ENCODE assay signal across 1 cellular context in genomic region chr17:55301521-55302406, GRCh38.
A peak's percentile ranks its signal among the peaks of the same experiment; 100 is the strongest.
TF ChIP-seq lines count a peak whose summit lies in the region.

No MANE protein-coding gene starts in this region.

TF ChIP-seq in HepG2, 621 proteins besides CTCF, POLR2A, EP300 and RAD21 (continued from another document and continues in another):
- TF ChIP-seq CREBL2 (CRISPR knock-in tag; IDR thresholded peaks at IDR 0.05; ENCODE audit: borderline replicate concordance), result no peak
- TF ChIP-seq ZNF12 (CRISPR knock-in tag; IDR thresholded peaks at IDR 0.05), result no peak; the same call in 1 of the 2 replicates
- no peak for TF ChIP-seq EEA1 (CRISPR knock-in tag; IDR thresholded peaks at IDR 0.05; ENCODE audit: borderline replicate concordance)
- TF ChIP-seq RFX5 (IDR thresholded peaks at IDR 0.05; ENCODE audit: low read depth, low read length), result no peak
- no peak for TF ChIP-seq TRIM22 (IDR thresholded peaks at IDR 0.05)
- TF ChIP-seq ZNF629 (CRISPR knock-in tag; conservative IDR thresholded peaks at IDR 0.05), result peak; percentile 40; the same call in 1 of the 2 replicates
- peak; percentile 72 for TF ChIP-seq FOXK2 (IDR thresholded peaks at IDR 0.05)
- TF ChIP-seq HDAC6 (IDR thresholded peaks at IDR 0.05; ENCODE audit: low read depth, low read length), result no peak
- TF ChIP-seq ZNF607 (CRISPR knock-in tag; IDR thresholded peaks at IDR 0.05; ENCODE audit: borderline replicate concordance), result no peak; the same call in 1 of the 2 replicates
- peak; percentile 64; the same call in 1 of the 2 replicates for TF ChIP-seq PAF1 (CRISPR knock-in tag; IDR thresholded peaks at IDR 0.05)
- no peak; the same call in 1 of the 2 replicates for TF ChIP-seq EED (CRISPR knock-in tag; IDR thresholded peaks at IDR 0.05)
- no peak for TF ChIP-seq ZNF776 (CRISPR knock-in tag; IDR thresholded peaks at IDR 0.05)
- TF ChIP-seq TAF15 (IDR thresholded peaks at IDR 0.05; ENCODE audit: low read depth, low read length, poor library complexity, severe bottlenecking), result no peak
- peak; percentile 64; the same call in 1 of the 2 replicates for TF ChIP-seq ZNF503 (CRISPR knock-in tag; IDR thresholded peaks at IDR 0.05)
- no peak for TF ChIP-seq RAD51 (IDR thresholded peaks at IDR 0.05; ENCODE audit: borderline replicate concordance)
- TF ChIP-seq CENPBD1 (CRISPR knock-in tag; IDR thresholded peaks at IDR 0.05; ENCODE audit: borderline replicate concordance, low read depth), result no peak
- TF ChIP-seq SMAD1 (CRISPR knock-in tag; IDR thresholded peaks at IDR 0.05; ENCODE audit: borderline replicate concordance, low read depth), result no peak
- TF ChIP-seq DNMT1 (CRISPR knock-in tag; IDR thresholded peaks at IDR 0.05), result no peak
- no peak for TF ChIP-seq ZZZ3 (CRISPR knock-in tag; IDR thresholded peaks at IDR 0.05; ENCODE audit: borderline replicate concordance)
- TF ChIP-seq DPF2 (CRISPR knock-in tag; IDR thresholded peaks at IDR 0.05; ENCODE audit: borderline replicate concordance, low read depth), result peak; percentile 62; the same call in 1 of the 2 replicates
- TF ChIP-seq NR2F6 (IDR thresholded peaks at IDR 0.05), result peak; percentile 55
- TF ChIP-seq NR2F6 (CRISPR knock-in tag; IDR thresholded peaks at IDR 0.05), result peak; percentile 62
- no peak for TF ChIP-seq GTF3A (CRISPR knock-in tag; conservative IDR thresholded peaks at IDR 0.05)
- TF ChIP-seq ZNF746 (CRISPR knock-in tag; IDR thresholded peaks at IDR 0.05), result 0 out of 2 replicates have a peak, but pooled peaks have one; percentile 37
- TF ChIP-seq ZBTB3 (CRISPR knock-in tag; IDR thresholded peaks at IDR 0.05; ENCODE audit: borderline replicate concordance, low read depth), result 0 out of 2 replicates have a peak, but pooled peaks have one; percentile 23
- TF ChIP-seq NBN (conservative IDR thresholded peaks at IDR 0.05), result no peak
- TF ChIP-seq ARNTL (CRISPR knock-in tag; IDR thresholded peaks at IDR 0.05), result no peak
- TF ChIP-seq NFE2 (CRISPR knock-in tag; IDR thresholded peaks at IDR 0.05), result no peak
- TF ChIP-seq ISL2 (CRISPR knock-in tag; IDR thresholded peaks at IDR 0.05), result peak; percentile 92
- peak; percentile 75 for TF ChIP-seq LCORL (IDR thresholded peaks at IDR 0.05)
- peak; percentile 87 for TF ChIP-seq LCORL (CRISPR knock-in tag; IDR thresholded peaks at IDR 0.05)
- no peak for TF ChIP-seq ZNF430 (CRISPR knock-in tag; IDR thresholded peaks at IDR 0.05)
- peak in 1 of 2 experiments; percentile 22; a peak in 1 of 4 replicates for TF ChIP-seq REST (IDR thresholded peaks at IDR 0.05; ENCODE audit: borderline replicate concordance in 1 of 2, low read depth in 1 of 2, low read length in 2 of 2)
- no peak for TF ChIP-seq NFIB (CRISPR knock-in tag; IDR thresholded peaks at IDR 0.05; ENCODE audit: borderline replicate concordance)
- no peak for TF ChIP-seq ZNF563 (CRISPR knock-in tag; IDR thresholded peaks at IDR 0.05)
- TF ChIP-seq ZNF609 (CRISPR knock-in tag; IDR thresholded peaks at IDR 0.05; ENCODE audit: borderline replicate concordance), result peak; percentile 68
- TF ChIP-seq SIN3B (IDR thresholded peaks at IDR 0.05; ENCODE audit: low read length), result no peak
- no peak; the same call in 1 of the 2 replicates for TF ChIP-seq KDM2A (CRISPR knock-in tag; IDR thresholded peaks at IDR 0.05; ENCODE audit: borderline replicate concordance, low read depth)
- TF ChIP-seq HDAC2 (CRISPR knock-in tag; IDR thresholded peaks at IDR 0.05), result peak; percentile 91
- peak; percentile 91 for TF ChIP-seq NCOR1 (IDR thresholded peaks at IDR 0.05; ENCODE audit: borderline replicate concordance, low read length)
- no peak for TF ChIP-seq NCOA1 (CRISPR knock-in tag; IDR thresholded peaks at IDR 0.05)
- TF ChIP-seq ZNF580 (CRISPR knock-in tag; IDR thresholded peaks at IDR 0.05; ENCODE audit: borderline replicate concordance, low read depth), result 0 out of 2 replicates have a peak, but pooled peaks have one; percentile 76
- no peak for TF ChIP-seq REL (CRISPR knock-in tag; conservative IDR thresholded peaks at IDR 0.05)
- TF ChIP-seq FOXP4 (CRISPR knock-in tag; IDR thresholded peaks at IDR 0.05), result peak; percentile 84
- no peak for TF ChIP-seq ZNF230 (CRISPR knock-in tag; IDR thresholded peaks at IDR 0.05)
- TF ChIP-seq NONO (IDR thresholded peaks at IDR 0.05), result no peak
- no peak for TF ChIP-seq NONO (CRISPR knock-in tag; conservative IDR thresholded peaks at IDR 0.05)
- TF ChIP-seq ATF7-NPFF (CRISPR knock-in tag; IDR thresholded peaks at IDR 0.05; ENCODE audit: low read depth), result no peak
- TF ChIP-seq PRPF4 (IDR thresholded peaks at IDR 0.05; ENCODE audit: low read depth, low read length, poor library complexity, severe bottlenecking), result no peak
- peak; percentile 99 for TF ChIP-seq ZNF710 (CRISPR knock-in tag; IDR thresholded peaks at IDR 0.05; ENCODE audit: borderline replicate concordance)
- no peak for TF ChIP-seq ZFX (CRISPR knock-in tag; IDR thresholded peaks at IDR 0.05; ENCODE audit: low read depth)
